ENCODE assay signal across 12 cellular contexts in the genomic region with DNA sequence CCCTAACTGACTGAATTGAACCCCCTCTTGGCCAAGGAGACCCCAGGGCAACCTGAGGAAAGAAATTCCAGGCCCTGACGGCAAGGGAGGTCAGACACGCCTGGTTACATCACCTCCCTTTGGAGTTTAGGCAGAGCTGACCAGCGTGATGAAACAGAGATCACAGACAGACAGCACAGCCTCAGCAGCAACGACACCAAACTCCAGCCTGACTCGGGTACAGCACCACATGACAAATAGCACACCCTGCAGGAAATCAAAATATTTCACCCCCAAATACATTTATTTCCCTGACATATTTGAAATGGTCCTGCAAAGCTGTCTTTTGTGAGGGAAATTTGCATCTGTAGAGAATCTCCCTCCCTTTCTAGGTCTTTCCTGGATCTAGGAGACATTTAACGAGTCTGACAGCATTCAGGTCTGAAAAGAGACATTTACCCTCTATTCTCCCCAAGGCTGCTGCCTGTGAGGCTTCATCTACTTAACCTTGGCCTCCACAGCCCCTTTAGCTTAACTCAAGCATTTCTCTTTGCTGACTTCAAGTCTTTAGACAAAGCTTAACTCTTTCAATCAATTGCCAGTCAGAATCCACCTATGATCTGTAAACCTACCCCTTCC.
A peak's percentile ranks its signal among the peaks of the same experiment; 100 is the strongest.
DNase-seq lines count a peak whose midpoint lies in the region; ATAC-seq lines count a peak whose summit lies in the region.
"Had no signal": no experiment of that assay in that cellular context is flagged by ENCODE, and none has a peak within 500 bp of the region (broad histone marks: within the 10 kb centered on the region; RNA-seq: fewer than 3 reads in every experiment).

No MANE protein-coding gene starts in this region.

- no peak for DNase-seq in activated naive CD4-positive, alpha-beta T cell treated with anti-CD3 and anti-CD28 coated beads, Interleukin-2, amount 10 ng/mL, durations not matched to agents 7 days and 5 days
- DNase-seq in activated naive CD4-positive, alpha-beta T cell treated with anti-CD3 and anti-CD28 coated beads, Interleukin-2, amount 50 U/mL, for 16 hours: no peak
- DNase-seq in NCI-H69 (lab: John Stamatoyannopoulos, UW) (peak; percentile 49), globus pallidus (ENCODE audit: low spot score) (no peak), hippocampal formation (lab: John Stamatoyannopoulos, UW) (no peak)
- DNase-seq in central memory CD8-positive, alpha-beta T cell (ENCODE audit: low spot score in 2 of 2): no peak
- no peak for DNase-seq in stimulated activated effector memory CD8-positive, alpha-beta T cell treated with anti-CD3 and anti-CD28 coated beads, Interleukin-12 subunit alpha, Interleukin-12 subunit beta, amount 100 ng/mL, for 72 hours (ENCODE audit: low spot score in 2 of 2)
- DNase-seq: activated effector memory CD4-positive, alpha-beta T cell treated with Interleukin-2 at 50 U/mL for 16 hours; effector memory CD4-positive, alpha-beta T cell; NCI-H2081 treated with DMSO at 0.1 percent for 48 hours had no signal

- CTCF ChIA-PET in activated naive CD4-positive, alpha-beta T cell treated with anti-CD3 and anti-CD28 coated beads, Interleukin-2, amount 10 ng/mL, durations not matched to agents 7 days and 5 days (lab: Charles Lee): interaction anchor here (0.8 to 2.2 kb wide), 5 partner anchors 9 to 20 kb away, joined by 3 to 8 read pairs (median 4); no protein-coding TSS in a partner anchor

- H3K4me3 Mint-ChIP-seq in activated naive CD4-positive, alpha-beta T cell treated with anti-CD3 and anti-CD28 coated beads, Interleukin-2, amount 10 ng/mL, durations not matched to agents 7 days and 5 days: no peak overlapping the region
- no peak overlapping the region for H3K4me3 Mint-ChIP-seq in central memory CD8-positive, alpha-beta T cell
- peak overlapping the region; percentile 89 for H3K4me3 Mint-ChIP-seq in stimulated activated effector memory CD8-positive, alpha-beta T cell treated with anti-CD3 and anti-CD28 coated beads, Interleukin-12 subunit alpha, Interleukin-12 subunit beta, amount 100 ng/mL, for 72 hours

- no peak for ATAC-seq in central memory CD8-positive, alpha-beta T cell (replicated peaks; ENCODE audit: extremely low read depth, poor library complexity, severe bottlenecking)
- ATAC-seq in stimulated activated effector memory CD8-positive, alpha-beta T cell treated with anti-CD3 and anti-CD28 coated beads, Interleukin-12 subunit alpha, Interleukin-12 subunit beta, amount 100 ng/mL, for 72 hours: no peak
- no peak for ATAC-seq in HG03571 (IDR thresholded peaks at IDR 0.05; ENCODE audit: unreplicated experiment)
- ATAC-seq: HCT116 had no signal

- H3K36me3 Mint-ChIP-seq in activated naive CD4-positive, alpha-beta T cell treated with anti-CD3 and anti-CD28 coated beads, Interleukin-2, amount 10 ng/mL, durations not matched to agents 7 days and 5 days: peaks cover 2% of the 10 kb centered on the region
- H3K36me3 Mint-ChIP-seq in central memory CD8-positive, alpha-beta T cell (ENCODE audit: insufficient read depth): peaks cover 13% of the 10 kb centered on the region
- H3K36me3 Mint-ChIP-seq in stimulated activated effector memory CD8-positive, alpha-beta T cell treated with anti-CD3 and anti-CD28 coated beads, Interleukin-12 subunit alpha, Interleukin-12 subunit beta, amount 100 ng/mL, for 72 hours: peaks cover 13% of the 10 kb centered on the region

- H3K27me3 Mint-ChIP-seq in activated naive CD4-positive, alpha-beta T cell treated with anti-CD3 and anti-CD28 coated beads, Interleukin-2, amount 10 ng/mL, durations not matched to agents 7 days and 5 days: peaks cover 14% of the 10 kb centered on the region
- no peaks in the 10 kb centered on the region for H3K27me3 Mint-ChIP-seq in central memory CD8-positive, alpha-beta T cell

- H3K9me3 Mint-ChIP-seq in activated naive CD4-positive, alpha-beta T cell treated with anti-CD3 and anti-CD28 coated beads, Interleukin-2, amount 10 ng/mL, durations not matched to agents 7 days and 5 days: no peaks in the 10 kb centered on the region
- no peaks in the 10 kb centered on the region for H3K9me3 Mint-ChIP-seq in central memory CD8-positive, alpha-beta T cell
- H3K9me3 Mint-ChIP-seq in stimulated activated effector memory CD8-positive, alpha-beta T cell treated with anti-CD3 and anti-CD28 coated beads, Interleukin-12 subunit alpha, Interleukin-12 subunit beta, amount 100 ng/mL, for 72 hours: no peaks in the 10 kb centered on the region

- peak overlapping the region; percentile 90 for H3K27ac Mint-ChIP-seq in activated naive CD4-positive, alpha-beta T cell treated with anti-CD3 and anti-CD28 coated beads, Interleukin-2, amount 10 ng/mL, durations not matched to agents 7 days and 5 days
- H3K27ac Mint-ChIP-seq in central memory CD8-positive, alpha-beta T cell (ENCODE audit: low read depth): peak overlapping the region; percentile 3
- peak overlapping the region; percentile 82 for H3K27ac Mint-ChIP-seq in stimulated activated effector memory CD8-positive, alpha-beta T cell treated with anti-CD3 and anti-CD28 coated beads, Interleukin-12 subunit alpha, Interleukin-12 subunit beta, amount 100 ng/mL, for 72 hours

- peaks cover 30% of the 10 kb centered on the region for H3K4me1 Mint-ChIP-seq in activated naive CD4-positive, alpha-beta T cell treated with anti-CD3 and anti-CD28 coated beads, Interleukin-2, amount 10 ng/mL, durations not matched to agents 7 days and 5 days
- H3K4me1 Mint-ChIP-seq in central memory CD8-positive, alpha-beta T cell: peaks cover 48% of the 10 kb centered on the region
- peaks cover 54% of the 10 kb centered on the region for H3K4me1 Mint-ChIP-seq in stimulated activated effector memory CD8-positive, alpha-beta T cell treated with anti-CD3 and anti-CD28 coated beads, Interleukin-12 subunit alpha, Interleukin-12 subunit beta, amount 100 ng/mL, for 72 hours

Comparison
In these comparisons a context has a peak if more than half of its experiments do, and no peak if none do; other contexts are left out.
1. H3K27ac Mint-ChIP-seq: peak in every context shown above with its lines; median percentile 90 in activated naive CD4-positive, alpha-beta T cell treated with anti-CD3 and anti-CD28 coated beads, Interleukin-2, amount 10 ng/mL, durations not matched to agents 7 days and 5 days; 82 in stimulated activated effector memory CD8-positive, alpha-beta T cell treated with anti-CD3 and anti-CD28 coated beads, Interleukin-12 subunit alpha, Interleukin-12 subunit beta, amount 100 ng/mL, for 72 hours; 3 in central memory CD8-positive, alpha-beta T cell.